Comparison of ENCODE assay signal across 13 cellular contexts in genomic region chr12:8419576-8419975, GRCh38. TPM values are rescaled to one million over a fixed set of nuclear protein-coding genes. Genes with fewer than 3 reads are reported as not detected.
"Had no signal": no experiment of that assay in that cellular context is flagged by ENCODE, and none has a peak within 500 bp of the region (broad histone marks: within the 10 kb centered on the region; RNA-seq: fewer than 3 reads in every experiment).

No MANE protein-coding gene starts in this region.

RNA-seq across cellular contexts. Expression of gene CLEC6A, which starts 36.2 kb away (rescaled TPM):
- total RNA-seq: activated CD4-positive, alpha-beta T cell treated with anti-CD3 and anti-CD28 coated beads, Interleukin-2, amount 10 ng/mL, durations not matched to agents 24 days and 14 days; activated CD8-positive, alpha-beta T cell treated with anti-CD3 and anti-CD28 coated beads for 36 hours; activated naive CD4-positive, alpha-beta T cell treated with anti-CD3 and anti-CD28 coated beads for 36 hours; activated naive CD4-positive, alpha-beta T cell treated with anti-CD3 and anti-CD28 coated beads, Interleukin-2, amount 50 U/mL, for 72 hours; adrenal gland; astrocyte; body of pancreas; breast epithelium; cardiac septum; NCI-H460; RPMI7951; SJCRH30; T-helper 1 cell treated with Interleukin-12 subunit alpha and Interleukin-12 subunit beta and Interleukin-4 antibody, amounts not matched to agents 30 ng/mL and 1 ng/mL, for 36 hours had no signal
